Comparison of ENCODE assay signal across 8 cellular contexts in genomic region chr16:58684001-58684353, GRCh38. TPM values are rescaled to one million over a fixed set of nuclear protein-coding genes. Genes with fewer than 3 reads are reported as not detected.
A peak's percentile ranks its signal among the peaks of the same experiment; 100 is the strongest.
DNase-seq lines count a peak whose midpoint lies in the region; ATAC-seq and TF ChIP-seq lines count a peak whose summit lies in the region.

No MANE protein-coding gene starts in this region.

- peaks cover 21% of the 10 kb centered on the region for H3K4me1 ChIP-seq in lower lobe of right lung
- peaks cover 10% of the 10 kb centered on the region for H3K4me1 ChIP-seq in upper lobe of right lung

- H3K9me3 ChIP-seq in lower lobe of right lung (no peaks in the 10 kb centered on the region), upper lobe of right lung (no peaks in the 10 kb centered on the region)

- peak; percentile 33 to 49 for ATAC-seq in lower lobe of right lung
- peak; percentile 25 for ATAC-seq in upper lobe of right lung

- H3K27ac ChIP-seq in lower lobe of right lung, result peak overlapping the region; percentile 72
- peak overlapping the region; percentile 82 for H3K27ac ChIP-seq in upper lobe of right lung

- H3K27me3 ChIP-seq in lower lobe of right lung (ENCODE audit: low read depth), result no peaks in the 10 kb centered on the region
- no peaks in the 10 kb centered on the region for H3K27me3 ChIP-seq in upper lobe of right lung

- H3K4me3 ChIP-seq in GM12875 (ENCODE audit: low read depth, low read length), result peak overlapping the region; percentile 73
- peak overlapping the region; percentile 88 for H3K4me3 ChIP-seq in lower lobe of right lung
- H3K4me3 ChIP-seq in upper lobe of right lung, result peak overlapping the region; percentile 98

- H3K36me3 ChIP-seq in lower lobe of right lung (peaks cover 8% of the 10 kb centered on the region), upper lobe of right lung (peaks cover 5% of the 10 kb centered on the region)

- TF ChIP-seq CTCF in GM12875 (IDR thresholded peaks at IDR 0.05; ENCODE audit: borderline replicate concordance, insufficient read depth, low read depth, low read length) (no peak), lower lobe of right lung (IDR thresholded peaks at IDR 0.05) (no peak), upper lobe of right lung (IDR thresholded peaks at IDR 0.05) (no peak)

- DNase-seq in LHCN-M2 (ENCODE audit: low read depth) (peak; percentile 41), cerebellar cortex (ENCODE audit: low spot score) (peak; percentile 16), lower lobe of right lung (no peak), upper lobe of right lung (no peak), HuH-7.5 (ENCODE audit: low spot score) (no peak), NCI-H82 treated with DMSO at 0.1 percent for 48 hours (lab: John Stamatoyannopoulos, UW; ENCODE audit: unreplicated experiment) (no peak)
- no peak for DNase-seq in stimulated activated CD4-positive, alpha-beta T cell treated with anti-CD3 and anti-CD28 coated beads, Interleukin-4, amount 100 ng/mL, for 1 hour

- intact Hi-C loops in lower lobe of right lung (cut with DNase I), result no loop called here
- intact Hi-C loops in upper lobe of right lung (cut with DNase I), result no loop called here

RNA-seq across cellular contexts. Expression of gene SLC38A7, which starts 0.6 kb away (rescaled TPM):
- 18.8 and 25.1 TPM in 2 replicates for total RNA-seq in LHCN-M2 (2014; rRNA removed)
- 16.9 TPM for polyA plus RNA-seq in LHCN-M2 (2012)
- 20.7 TPM for total RNA-seq in lower lobe of right lung
- 24.1 TPM for total RNA-seq in upper lobe of right lung

RNA-seq across cellular contexts. Expression of gene GOT2, which starts 50.1 kb away (rescaled TPM):
- total RNA-seq in LHCN-M2 (2014; rRNA removed), result 58.5 and 62.7 TPM in 2 replicates
- polyA plus RNA-seq in LHCN-M2 (2012), result 67.5 TPM
- total RNA-seq in lower lobe of right lung, result 50.7 TPM
- total RNA-seq in upper lobe of right lung, result 51.6 TPM

RNA-seq across cellular contexts. Expression of gene CNOT1, which starts 54.4 kb away (rescaled TPM):
- total RNA-seq in LHCN-M2 (2014; rRNA removed), result 101 and 113 TPM in 2 replicates
- polyA plus RNA-seq in LHCN-M2 (2012), result 54.5 TPM
- total RNA-seq in lower lobe of right lung, result 172 TPM
- total RNA-seq in upper lobe of right lung, result 140 TPM

Comparison
In these comparisons a context has a peak if more than half of its experiments do, and no peak if none do; other contexts are left out.
1. DNase-seq: peak in LHCN-M2 (single experiment) and cerebellar cortex (single experiment); none in lower lobe of right lung (single experiment), upper lobe of right lung (single experiment), HuH-7.5 (single experiment), NCI-H82 treated with DMSO at 0.1 percent for 48 hours (single experiment) and stimulated activated CD4-positive, alpha-beta T cell treated with anti-CD3 and anti-CD28 coated beads, Interleukin-4, amount 100 ng/mL, for 1 hour (single experiment).
2. Peak in every context shown above with its lines, with median percentiles within 50 percentile points of each other: H3K4me3 ChIP-seq.